23 cellular contexts compared by ENCODE assay signal in the genomic region with DNA sequence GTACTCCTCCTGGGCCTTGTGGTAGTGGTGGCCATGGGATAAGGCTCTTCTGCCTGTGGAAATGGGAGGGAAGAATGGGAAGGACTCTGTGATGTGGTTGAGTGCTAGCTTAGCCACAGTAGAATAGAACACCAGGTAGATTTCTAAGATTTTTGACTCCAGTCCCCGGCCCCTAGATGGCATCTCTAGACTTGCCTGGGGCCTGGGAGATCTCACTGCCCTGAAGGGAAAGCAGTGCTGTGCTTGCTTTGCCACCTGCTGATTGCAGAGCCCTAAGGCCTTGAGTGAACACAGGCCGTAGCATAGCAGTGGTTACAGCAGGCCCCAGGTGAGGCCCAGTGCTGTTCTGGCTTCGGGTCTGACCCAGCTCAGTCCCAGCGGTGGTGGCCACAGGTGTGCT.
"Had no signal": no experiment of that assay in that cellular context is flagged by ENCODE, and none has a peak within 500 bp of the region (broad histone marks: within the 10 kb centered on the region; RNA-seq: fewer than 3 reads in every experiment).

No MANE protein-coding gene starts in this region.

- H3K4me1 ChIP-seq: adrenal gland had no signal

- ATAC-seq: activated T-cell treated with anti-CD3 and anti-CD28 coated beads, Interleukin-2, amount 50 U/mL, for 72 hours; T-cell had no signal

- DNase-seq: activated CD4-positive, alpha-beta memory T cell treated with anti-CD3 and anti-CD28 coated beads, Interleukin-2, amount 10 ng/mL, durations not matched to agents 7 days and 5 days; activated CD4-positive, alpha-beta T cell treated with anti-CD3 and anti-CD28 coated beads, Interleukin-2, amount 50 U/mL, for 1 hour; activated CD4-positive, CD25-positive, alpha-beta regulatory T cell; activated gamma-delta T cell treated with Interleukin-2 at 50 U/mL for 16 hours; activated naive CD4-positive, alpha-beta T cell treated with anti-CD3 and anti-CD28 coated beads, Interleukin-2, amount 10 ng/mL, durations not matched to agents 7 days and 5 days; activated naive CD8-positive, alpha-beta T cell treated with anti-CD3 and anti-CD28 coated beads, Interleukin-2, amount 10 ng/mL, durations not matched to agents 7 days and 5 days; activated T-cell treated with anti-CD3 and anti-CD28 coated beads for 4 hours; activated T-cell treated with anti-CD3 and anti-CD28 coated beads, Interleukin-2, amount 50 U/mL, for 72 hours; adrenal gland; anterior cingulate cortex; caudate nucleus; Karpas-422; NCI-H1105 treated with DMSO at 0.1 percent for 48 hours; NCI-H1436 treated with DMSO at 0.1 percent for 48 hours; NCI-H1930; NCI-H345; NCI-H510A; NCI-H526 treated with DMSO at 0.1 percent for 48 hours; NCI-H82; T-cell; T-helper 2 cell; T1000 had no signal

- H3K27ac ChIP-seq: adrenal gland, SK-N-MC had no signal

- H3K4me3 ChIP-seq: adrenal gland, SK-N-MC had no signal

- H3K36me3 ChIP-seq: adrenal gland had no signal

- H3K27me3 ChIP-seq: adrenal gland had no signal
